2 cellular contexts compared by ENCODE assay signal in genomic region chr12:50855679-50856078, GRCh38. TPM values are rescaled to one million over a fixed set of nuclear protein-coding genes. Genes with fewer than 3 reads are reported as not detected.
"Had no signal": no experiment of that assay in that cellular context is flagged by ENCODE, and none has a peak within 500 bp of the region (broad histone marks: within the 10 kb centered on the region; RNA-seq: fewer than 3 reads in every experiment).

No MANE protein-coding gene starts in this region.

RNA-seq across cellular contexts. Expression of gene TMPRSS12, which starts 13.0 kb away (rescaled TPM):
- total RNA-seq: G401, GM12878 had no signal
- polyA plus RNA-seq: GM12878 had no signal
